In the genomic region with DNA sequence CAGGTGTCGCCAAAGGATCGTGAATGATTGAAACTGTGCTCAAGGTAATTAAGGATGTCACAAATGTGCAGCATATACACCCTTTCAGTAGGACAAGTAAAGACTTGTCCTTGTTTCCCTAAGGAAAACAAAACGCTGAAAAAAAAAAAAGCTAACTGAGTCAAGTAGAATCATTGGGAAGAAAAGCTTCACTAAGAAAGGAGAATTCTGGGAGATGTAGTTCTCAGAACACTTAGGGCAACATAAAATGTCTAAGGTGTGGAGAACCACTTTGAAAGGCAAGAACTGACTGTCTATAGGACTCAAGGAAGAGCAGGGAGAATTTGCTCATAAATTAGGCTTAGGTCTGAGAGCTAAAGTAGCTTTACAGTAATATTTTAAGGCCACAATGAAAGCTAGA, we compare ENCODE assay signal across 1 cellular context.
TF ChIP-seq lines count a peak whose summit lies in the region.

No MANE protein-coding gene starts in this region.

TF ChIP-seq in H1, 55 proteins besides CTCF, POLR2A, EP300 and RAD21:
- peak; percentile 57 for TF ChIP-seq SIX5 (IDR thresholded peaks at IDR 0.05; ENCODE audit: low read depth, low read length)
- TF ChIP-seq CEBPB (IDR thresholded peaks at IDR 0.05; ENCODE audit: low read depth, low read length) = no peak
TF ChIP-seq in H1: peak in this region for 1.
